Comparison of ENCODE assay signal across 16 cellular contexts in genomic region chrX:45750639-45751038, GRCh38.
A peak's percentile ranks its signal among the peaks of the same experiment; 100 is the strongest.
DNase-seq lines count a peak whose midpoint lies in the region; ATAC-seq and TF ChIP-seq lines count a peak whose summit lies in the region.
"Had no signal": no experiment of that assay in that cellular context is flagged by ENCODE, and none has a peak within 500 bp of the region (broad histone marks: within the 10 kb centered on the region; RNA-seq: fewer than 3 reads in every experiment).

No MANE protein-coding gene starts in this region.

- peaks cover 34% of the 10 kb centered on the region for H3K36me3 Mint-ChIP-seq in activated CD8-positive, alpha-beta T cell treated with anti-CD3 and anti-CD28 coated beads, Interleukin-2, amount 10 ng/mL, durations not matched to agents 7 days and 5 days (ENCODE audit: low read depth)

- TF ChIP-seq CTCF in heart left ventricle (IDR thresholded peaks at IDR 0.05) (no peak), foreskin keratinocyte (conservative IDR thresholded peaks at IDR 0.05) (no peak), upper lobe of right lung (IDR thresholded peaks at IDR 0.05) (no peak)

- no peaks in the 10 kb centered on the region for H3K9me3 ChIP-seq in heart left ventricle
- no peaks in the 10 kb centered on the region for H3K9me3 ChIP-seq in right cardiac atrium (ENCODE audit: control insufficient read depth, low read length)
- H3K9me3 ChIP-seq in upper lobe of right lung: no peaks in the 10 kb centered on the region
- H3K9me3 ChIP-seq: transverse colon had no signal

- intact Hi-C loops in heart left ventricle (cut with DNase I) (loop anchor here in 5 of 10 donors (5.0 to 10.0 kb wide), 5 partner anchors 226 to 428 kb away; no protein-coding TSS in a partner anchor), right cardiac atrium (cut with DNase I) (no loop called here), upper lobe of right lung (cut with DNase I) (no loop called here)

- no peaks in the 10 kb centered on the region for H3K9me3 Mint-ChIP-seq in activated CD8-positive, alpha-beta T cell treated with anti-CD3 and anti-CD28 coated beads, Interleukin-2, amount 10 ng/mL, durations not matched to agents 7 days and 5 days (ENCODE audit: insufficient read depth)

- H3K4me1 Mint-ChIP-seq in activated CD8-positive, alpha-beta T cell treated with anti-CD3 and anti-CD28 coated beads, Interleukin-2, amount 10 ng/mL, durations not matched to agents 7 days and 5 days (ENCODE audit: low read depth): peaks cover 38% of the 10 kb centered on the region

- DNase-seq in heart left ventricle: peak in 3 of 5 donors; percentile 15 to 38 (median 20)
- DNase-seq in right cardiac atrium: no peak
- no peak for DNase-seq in activated CD8-positive, alpha-beta T cell treated with anti-CD3 and anti-CD28 coated beads, Interleukin-2, amount 10 ng/mL, durations not matched to agents 7 days and 5 days
- peak in 1 of 2 donors; percentile 62 for DNase-seq in foreskin keratinocyte
- no peak for DNase-seq in upper lobe of right lung
- no peak for DNase-seq in NCI-H2107 (lab: John Stamatoyannopoulos, UW)
- no peak for DNase-seq in nucleus accumbens (lab: John Stamatoyannopoulos, UW)
- DNase-seq: activated CD4-positive, alpha-beta T cell treated with anti-CD3 and anti-CD28 coated beads for 1 hour; DMS 273 treated with DMSO at 0.1 percent for 48 hours; erythroblast; mesendoderm; MV-4-11; NCI-H226; T-helper 1 cell; transverse colon had no signal

- H3K36me3 ChIP-seq in heart left ventricle (peaks cover 0 to 10% (median 2%) of the 10 kb centered on the region in 9 donors), upper lobe of right lung (no peaks in the 10 kb centered on the region)
- H3K36me3 ChIP-seq: transverse colon had no signal

- H3K4me1 ChIP-seq in heart left ventricle (peaks cover 0 to 28% (median 3%) of the 10 kb centered on the region in 12 donors), right cardiac atrium (ENCODE audit: control insufficient read depth, insufficient read depth, low read length) (no peaks in the 10 kb centered on the region), foreskin keratinocyte (peaks cover 63% of the 10 kb centered on the region), upper lobe of right lung (peaks cover 19% of the 10 kb centered on the region)
- H3K4me1 ChIP-seq: transverse colon had no signal

- POLR2A ChIA-PET in activated CD8-positive, alpha-beta T cell treated with anti-CD3 and anti-CD28 coated beads, Interleukin-2, amount 10 ng/mL, durations not matched to agents 7 days and 5 days (lab: Charles Lee): no interaction called here

- H3K27me3 Mint-ChIP-seq in activated CD8-positive, alpha-beta T cell treated with anti-CD3 and anti-CD28 coated beads, Interleukin-2, amount 10 ng/mL, durations not matched to agents 7 days and 5 days (ENCODE audit: low read depth): no peaks in the 10 kb centered on the region

- WGBS in heart left ventricle, 4 donors: 33 to 53% (median 49%) methylated on average over 5 of the region's 5 CpGs
- WGBS in right cardiac atrium: 51% methylated on average over 5 of the region's 5 CpGs

- H3K4me3 ChIP-seq in heart left ventricle (peak overlapping the region in 8 of 12 donors; percentile 35 to 49 (median 41)), right cardiac atrium (ENCODE audit: low read length) (no peak overlapping the region), upper lobe of right lung (no peak overlapping the region)
- H3K4me3 ChIP-seq: transverse colon had no signal

- no peak overlapping the region for H3K4me3 Mint-ChIP-seq in activated CD8-positive, alpha-beta T cell treated with anti-CD3 and anti-CD28 coated beads, Interleukin-2, amount 10 ng/mL, durations not matched to agents 7 days and 5 days

- ATAC-seq in heart left ventricle: peak in 1 of 4 donors; percentile 79
- no peak for ATAC-seq in right cardiac atrium
- no peak for ATAC-seq in activated CD8-positive, alpha-beta T cell treated with anti-CD3 and anti-CD28 coated beads, Interleukin-2, amount 10 ng/mL, durations not matched to agents 7 days and 5 days
- ATAC-seq in foreskin keratinocyte: no peak
- peak; percentile 64 for ATAC-seq in upper lobe of right lung
- no peak for ATAC-seq in GM18502 (IDR thresholded peaks at IDR 0.05; ENCODE audit: poor library complexity, unreplicated experiment)

- peak overlapping the region; percentile 39 for H3K27ac Mint-ChIP-seq in activated CD8-positive, alpha-beta T cell treated with anti-CD3 and anti-CD28 coated beads, Interleukin-2, amount 10 ng/mL, durations not matched to agents 7 days and 5 days

- H3K27me3 ChIP-seq in heart left ventricle: peaks cover 0 to 21% (median 0%) of the 10 kb centered on the region in 9 donors
- no peaks in the 10 kb centered on the region for H3K27me3 ChIP-seq in right cardiac atrium (ENCODE audit: control insufficient read depth, insufficient read depth)
- no peaks in the 10 kb centered on the region for H3K27me3 ChIP-seq in foreskin keratinocyte
- no peaks in the 10 kb centered on the region for H3K27me3 ChIP-seq in upper lobe of right lung
- H3K27me3 ChIP-seq: transverse colon had no signal

- peak overlapping the region in 7 of 12 donors; percentile 49 to 79 (median 75) for H3K27ac ChIP-seq in heart left ventricle
- H3K27ac ChIP-seq in right cardiac atrium (ENCODE audit: low read length): no peak overlapping the region
- H3K27ac ChIP-seq in foreskin keratinocyte: peak overlapping the region; percentile 42
- no peak overlapping the region for H3K27ac ChIP-seq in upper lobe of right lung
- H3K27ac ChIP-seq: transverse colon had no signal

- no peak for TF ChIP-seq POLR2A in heart left ventricle (IDR thresholded peaks at IDR 0.05)

- CTCF ChIA-PET in activated CD8-positive, alpha-beta T cell treated with anti-CD3 and anti-CD28 coated beads, Interleukin-2, amount 10 ng/mL, durations not matched to agents 7 days and 5 days (lab: Charles Lee): interaction anchor here (0.8 to 2.1 kb wide), 3 partner anchors 232 to 428 kb away, joined by 3 to 6 read pairs (median 3); no protein-coding TSS in a partner anchor

Comparison
In these comparisons a context has a peak if more than half of its experiments do, and no peak if none do; other contexts are left out.
1. DNase-seq: peak in heart left ventricle (3 of 5); none in right cardiac atrium (0 of 3), activated CD8-positive, alpha-beta T cell treated with anti-CD3 and anti-CD28 coated beads, Interleukin-2, amount 10 ng/mL, durations not matched to agents 7 days and 5 days (single experiment), upper lobe of right lung (single experiment), NCI-H2107 (single experiment) and nucleus accumbens (0 of 56).
2. H3K27ac ChIP-seq: peak in heart left ventricle (7 of 12) and foreskin keratinocyte (single experiment); none in right cardiac atrium (single experiment) and upper lobe of right lung (single experiment).
3. H3K4me3 ChIP-seq: peak in heart left ventricle (8 of 12); none in right cardiac atrium (single experiment) and upper lobe of right lung (single experiment).